ENCODE assay signal across 34 cellular contexts in genomic region chr5:103391659-103392058, GRCh38.
"Had no signal": no experiment of that assay in that cellular context is flagged by ENCODE, and none has a peak within 500 bp of the region (broad histone marks: within the 10 kb centered on the region; RNA-seq: fewer than 3 reads in every experiment).

No MANE protein-coding gene starts in this region.

- H3K9me3 ChIP-seq: ascending aorta had no signal

- H3K9me3 Mint-ChIP-seq: activated CD8-positive, alpha-beta T cell treated with anti-CD3 and anti-CD28 coated beads for 36 hours; activated naive CD8-positive, alpha-beta T cell treated with anti-CD3 and anti-CD28 coated beads, Interleukin-2, amount 10 ng/mL, durations not matched to agents 7 days and 5 days; activated T-cell treated with anti-CD3 and anti-CD28 coated beads, Interleukin-2, amount 50 U/mL, for 72 hours; activated T-helper 17 cell treated with anti-CD3 and anti-CD28 coated beads, Interleukin-2, amount 50 U/mL, for 72 hours; central memory CD8-positive, alpha-beta T cell had no signal

- DNase-seq: activated CD4-positive, alpha-beta T cell treated with anti-CD3 and anti-CD28 coated beads for 1 hour; activated CD4-positive, alpha-beta T cell treated with anti-CD3 and anti-CD28 coated beads for 48 hours; activated CD4-positive, CD25-positive, alpha-beta regulatory T cell; activated CD8-positive, alpha-beta T cell treated with anti-CD3 and anti-CD28 coated beads for 36 hours; activated effector memory CD4-positive, alpha-beta T cell treated with anti-CD3 and anti-CD28 coated beads, Interleukin-2, amount 50 U/mL, for 16 hours; activated naive CD4-positive, alpha-beta T cell; activated naive CD4-positive, alpha-beta T cell treated with anti-CD3 and anti-CD28 coated beads, Interleukin-2, amount 50 U/mL, for 16 hours; activated naive CD8-positive, alpha-beta T cell treated with anti-CD3 and anti-CD28 coated beads, Interleukin-2, amount 10 ng/mL, durations not matched to agents 7 days and 5 days; activated T-cell treated with anti-CD3 and anti-CD28 coated beads, Interleukin-2, amount 50 U/mL, for 1 hour; activated T-cell treated with anti-CD3 and anti-CD28 coated beads, Interleukin-2, amount 50 U/mL, for 72 hours; amygdala; MM.1S; MV-4-11; NCI-H1092; NCI-H1436 treated with DMSO at 0.1 percent for 48 hours; NCI-H1694 treated with DMSO at 0.1 percent for 48 hours; NCI-H2029; NCI-H2107; NCI-H2171; NCI-H510A; NCI-H526; NCI-H748 treated with DMSO at 0.1 percent for 48 hours; NK-92 treated with Interleukin-12 subunit alpha and Interleukin-12 subunit beta, amount 100 ng/mL, for 24 hours; PC-9; Right ventricle myocardium superior; T1000; WERI-Rb-1 had no signal

- H3K36me3 Mint-ChIP-seq: activated naive CD8-positive, alpha-beta T cell treated with anti-CD3 and anti-CD28 coated beads, Interleukin-2, amount 10 ng/mL, durations not matched to agents 7 days and 5 days had no signal

- H3K27ac ChIP-seq: ascending aorta, KMS-11, PC-9, RWPE1, WERI-Rb-1 had no signal

- H3K4me1 ChIP-seq: ascending aorta had no signal

- H3K4me3 Mint-ChIP-seq: activated CD8-positive, alpha-beta T cell treated with anti-CD3 and anti-CD28 coated beads for 36 hours; activated naive CD8-positive, alpha-beta T cell treated with anti-CD3 and anti-CD28 coated beads, Interleukin-2, amount 10 ng/mL, durations not matched to agents 7 days and 5 days; activated T-cell treated with anti-CD3 and anti-CD28 coated beads, Interleukin-2, amount 50 U/mL, for 72 hours; activated T-helper 17 cell treated with anti-CD3 and anti-CD28 coated beads, Interleukin-2, amount 50 U/mL, for 72 hours; central memory CD8-positive, alpha-beta T cell had no signal

- H3K27ac Mint-ChIP-seq: activated CD8-positive, alpha-beta T cell treated with anti-CD3 and anti-CD28 coated beads for 36 hours; activated naive CD8-positive, alpha-beta T cell treated with anti-CD3 and anti-CD28 coated beads, Interleukin-2, amount 10 ng/mL, durations not matched to agents 7 days and 5 days; activated T-cell treated with anti-CD3 and anti-CD28 coated beads, Interleukin-2, amount 50 U/mL, for 72 hours; activated T-helper 17 cell treated with anti-CD3 and anti-CD28 coated beads, Interleukin-2, amount 50 U/mL, for 72 hours had no signal

- H3K4me3 ChIP-seq: ascending aorta, cardiac muscle cell, PC-9, SK-N-MC had no signal

- H3K27me3 ChIP-seq: ascending aorta, cardiac muscle cell had no signal

- H3K4me1 Mint-ChIP-seq: activated naive CD8-positive, alpha-beta T cell treated with anti-CD3 and anti-CD28 coated beads, Interleukin-2, amount 10 ng/mL, durations not matched to agents 7 days and 5 days; activated T-helper 17 cell treated with anti-CD3 and anti-CD28 coated beads, Interleukin-2, amount 50 U/mL, for 72 hours; central memory CD8-positive, alpha-beta T cell had no signal

- H3K36me3 ChIP-seq: ascending aorta, cardiac muscle cell, WERI-Rb-1 had no signal

- H3K27me3 Mint-ChIP-seq: activated CD8-positive, alpha-beta T cell treated with anti-CD3 and anti-CD28 coated beads for 36 hours; activated T-helper 17 cell treated with anti-CD3 and anti-CD28 coated beads, Interleukin-2, amount 50 U/mL, for 72 hours; central memory CD8-positive, alpha-beta T cell had no signal

- ATAC-seq: activated CD8-positive, alpha-beta T cell treated with anti-CD3 and anti-CD28 coated beads for 36 hours; activated T-cell treated with anti-CD3 and anti-CD28 coated beads, Interleukin-2, amount 50 U/mL, for 72 hours; activated T-helper 17 cell treated with anti-CD3 and anti-CD28 coated beads, Interleukin-2, amount 50 U/mL, for 72 hours had no signal
